ENCODE assay signal across 9 cellular contexts in the genomic region with DNA sequence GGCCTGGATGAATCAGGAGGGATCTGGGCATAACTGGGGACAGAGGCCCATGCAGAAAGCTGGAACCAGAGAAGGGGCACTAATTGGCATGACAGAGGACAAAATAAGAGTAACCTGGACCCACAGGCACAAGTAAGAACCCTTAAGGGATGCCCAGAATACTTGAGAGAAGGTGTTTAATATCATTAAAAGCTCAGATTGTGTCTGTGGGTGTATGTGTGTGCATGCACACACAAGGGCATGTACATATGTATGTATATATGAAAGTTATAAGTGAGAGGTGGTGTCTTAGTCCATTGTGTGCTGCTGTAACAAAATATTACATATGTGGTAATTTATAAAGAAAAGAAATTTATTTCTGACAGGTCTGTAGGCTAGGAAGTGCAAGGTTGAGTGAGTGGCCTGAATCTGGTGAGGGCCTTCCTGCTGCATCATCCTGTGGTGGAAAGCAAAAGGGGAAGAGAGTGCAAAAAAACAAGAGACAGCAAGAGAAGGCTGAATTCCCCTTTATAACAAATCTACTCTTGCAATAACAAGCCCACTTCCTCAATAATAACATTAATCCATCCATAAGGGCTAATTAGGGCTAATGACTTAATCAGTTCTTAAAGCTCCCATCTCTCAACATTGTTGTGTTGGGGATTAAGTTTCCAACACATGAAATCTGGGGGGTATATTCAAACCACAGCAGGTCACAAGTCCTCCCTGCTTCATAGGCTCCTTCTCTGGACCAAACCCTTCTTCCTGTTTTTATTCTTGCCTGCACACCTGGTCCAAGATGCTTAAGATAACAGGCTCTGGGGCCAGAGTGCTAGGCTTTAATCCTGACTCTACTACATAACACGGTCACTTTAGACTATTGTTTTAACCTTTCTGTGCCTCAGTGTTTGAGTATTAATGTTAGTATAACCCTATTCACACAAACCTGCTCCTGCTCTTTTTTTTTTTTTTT.
DNase-seq lines count a peak whose midpoint lies in the region; ATAC-seq, FAIRE-seq and TF ChIP-seq lines count a peak whose summit lies in the region.
"Had no signal": no experiment of that assay in that cellular context is flagged by ENCODE, and none has a peak within 500 bp of the region (broad histone marks: within the 10 kb centered on the region; RNA-seq: fewer than 3 reads in every experiment).

No MANE protein-coding gene starts in this region.

- TF ChIP-seq POLR2A in gastrocnemius medialis (IDR thresholded peaks at IDR 0.05), result no peak

- intact Hi-C loops in gastrocnemius medialis (cut with DNase I; ENCODE audit: low total_unique reads), result no loop called here

- ATAC-seq in HG02938 (IDR thresholded peaks at IDR 0.05; ENCODE audit: unreplicated experiment) (peak; percentile 76), gastrocnemius medialis (no peak)
- ATAC-seq in stimulated activated memory B cell treated with anti-CD40 and anti-IgM and Interleukin-4, amounts not matched to agents 10 μg/mL and 1 μg/mL and 100 μg/mL, for 72 hours, result peak; percentile 95
- ATAC-seq: activated CD8-positive, alpha-beta memory T cell treated with anti-CD3 and anti-CD28 coated beads, Interleukin-2, amount 10 ng/mL, durations not matched to agents 7 days and 5 days had no signal

- H3K27ac Mint-ChIP-seq in stimulated activated memory B cell treated with anti-CD40 and anti-IgM and Interleukin-4, amounts not matched to agents 10 μg/mL and 1 μg/mL and 100 μg/mL, for 72 hours, result peak overlapping the region; percentile 88
- H3K27ac Mint-ChIP-seq in immature natural killer cell, result no peak overlapping the region
- H3K27ac Mint-ChIP-seq: activated CD8-positive, alpha-beta memory T cell treated with anti-CD3 and anti-CD28 coated beads, Interleukin-2, amount 10 ng/mL, durations not matched to agents 7 days and 5 days had no signal

- H3K27me3 ChIP-seq in gastrocnemius medialis, result no peaks in the 10 kb centered on the region

- H3K36me3 Mint-ChIP-seq in stimulated activated memory B cell treated with anti-CD40 and anti-IgM and Interleukin-4, amounts not matched to agents 10 μg/mL and 1 μg/mL and 100 μg/mL, for 72 hours, result no peaks in the 10 kb centered on the region
- no peaks in the 10 kb centered on the region for H3K36me3 Mint-ChIP-seq in immature natural killer cell
- H3K36me3 Mint-ChIP-seq: activated CD8-positive, alpha-beta memory T cell treated with anti-CD3 and anti-CD28 coated beads, Interleukin-2, amount 10 ng/mL, durations not matched to agents 7 days and 5 days had no signal

- peak overlapping the region; percentile 27 for H3K4me3 Mint-ChIP-seq in stimulated activated memory B cell treated with anti-CD40 and anti-IgM and Interleukin-4, amounts not matched to agents 10 μg/mL and 1 μg/mL and 100 μg/mL, for 72 hours
- H3K4me3 Mint-ChIP-seq in immature natural killer cell, result no peak overlapping the region
- H3K4me3 Mint-ChIP-seq: activated CD8-positive, alpha-beta memory T cell treated with anti-CD3 and anti-CD28 coated beads, Interleukin-2, amount 10 ng/mL, durations not matched to agents 7 days and 5 days; H9 had no signal

- no peaks in the 10 kb centered on the region for H3K36me3 ChIP-seq in gastrocnemius medialis

- peak; percentile 92 for FAIRE-seq in GM19239 (lab: Jason Lieb, UNC)

- H3K9me3 ChIP-seq in gastrocnemius medialis, result no peaks in the 10 kb centered on the region

- DNase-seq in GM19239 (ENCODE audit: insufficient read length, low spot score) (no peak), NCI-H524 (lab: John Stamatoyannopoulos, UW) (peak; percentile 57 to 78), COR-L47 (lab: John Stamatoyannopoulos, UW) (no peak), gastrocnemius medialis (no peak), immature natural killer cell (no peak)
- DNase-seq: activated CD8-positive, alpha-beta memory T cell treated with anti-CD3 and anti-CD28 coated beads, Interleukin-2, amount 10 ng/mL, durations not matched to agents 7 days and 5 days; H9 had no signal

- peaks cover 60% of the 10 kb centered on the region for H3K4me1 Mint-ChIP-seq in stimulated activated memory B cell treated with anti-CD40 and anti-IgM and Interleukin-4, amounts not matched to agents 10 μg/mL and 1 μg/mL and 100 μg/mL, for 72 hours
- H3K4me1 Mint-ChIP-seq in immature natural killer cell, result no peaks in the 10 kb centered on the region
- H3K4me1 Mint-ChIP-seq: H9 had no signal

- no peaks in the 10 kb centered on the region for H3K27me3 Mint-ChIP-seq in stimulated activated memory B cell treated with anti-CD40 and anti-IgM and Interleukin-4, amounts not matched to agents 10 μg/mL and 1 μg/mL and 100 μg/mL, for 72 hours
- peaks cover 0 to 5% (median 3%) of the 10 kb centered on the region in 3 donors for H3K27me3 Mint-ChIP-seq in immature natural killer cell (ENCODE audit: low read depth in 3 of 3)

- no peak overlapping the region for H3K27ac ChIP-seq in gastrocnemius medialis

- no peak overlapping the region for H3K4me3 ChIP-seq in gastrocnemius medialis

- no peaks in the 10 kb centered on the region for H3K4me1 ChIP-seq in gastrocnemius medialis

- in situ Hi-C loops in gastrocnemius medialis (cut with MboI; ENCODE audit: low sequenced_read_pairs in 4 of 4), result no loop called here

- H3K9me3 Mint-ChIP-seq in stimulated activated memory B cell treated with anti-CD40 and anti-IgM and Interleukin-4, amounts not matched to agents 10 μg/mL and 1 μg/mL and 100 μg/mL, for 72 hours, result no peaks in the 10 kb centered on the region
- no peaks in the 10 kb centered on the region for H3K9me3 Mint-ChIP-seq in immature natural killer cell
- H3K9me3 Mint-ChIP-seq: H9 had no signal

- no peak for TF ChIP-seq CTCF in gastrocnemius medialis (IDR thresholded peaks at IDR 0.05 in 4 of 5, conservative IDR thresholded peaks at IDR 0.05 in 1 of 5)

Comparison
In these comparisons a context has a peak if more than half of its experiments do, and no peak if none do; other contexts are left out.
1. DNase-seq: peak in NCI-H524 (2 of 2); none in GM19239 (single experiment), COR-L47 (single experiment), gastrocnemius medialis (0 of 2) and immature natural killer cell (0 of 3).
2. ATAC-seq: peak in HG02938 (single experiment) and stimulated activated memory B cell treated with anti-CD40 and anti-IgM and Interleukin-4, amounts not matched to agents 10 μg/mL and 1 μg/mL and 100 μg/mL, for 72 hours (single experiment); none in gastrocnemius medialis (0 of 2).